28 cellular contexts compared by ENCODE assay signal in the genomic region with DNA sequence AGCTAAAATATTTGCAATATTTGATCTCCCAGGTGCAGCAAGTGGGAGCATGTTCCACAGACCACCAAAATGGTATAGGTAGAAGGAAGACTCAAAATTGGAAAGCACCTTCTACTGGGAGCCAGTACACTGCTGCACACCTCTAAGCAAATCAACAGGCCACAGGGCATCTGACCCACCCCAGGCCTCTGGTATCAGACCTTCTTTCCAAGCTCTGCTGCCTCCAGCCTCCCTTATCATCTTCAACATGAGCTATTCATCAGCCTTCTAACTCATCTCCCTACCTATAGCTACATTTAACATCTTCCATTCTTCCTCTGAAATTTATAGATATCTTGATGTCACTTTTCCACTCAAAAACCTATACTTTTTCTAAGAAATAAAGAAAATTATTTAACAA.
"Had no signal": no experiment of that assay in that cellular context is flagged by ENCODE, and none has a peak within 500 bp of the region (broad histone marks: within the 10 kb centered on the region; RNA-seq: fewer than 3 reads in every experiment).

No MANE protein-coding gene starts in this region.

- DNase-seq: activated CD4-positive, alpha-beta memory T cell treated with anti-CD3 and anti-CD28 coated beads, Interleukin-2, amount 10 ng/mL, durations not matched to agents 7 days and 5 days; activated CD4-positive, alpha-beta T cell treated with anti-CD3 and anti-CD28 coated beads for 1 hour; activated CD4-positive, alpha-beta T cell treated with anti-CD3 and anti-CD28 coated beads for 4 hours; activated CD4-positive, alpha-beta T cell treated with anti-CD3 and anti-CD28 coated beads, Interleukin-2, amount 10 ng/mL, durations not matched to agents 7 days and 5 days; activated CD4-positive, alpha-beta T cell treated with anti-CD3 and anti-CD28 coated beads, Interleukin-2, amount 50 U/mL, for 4 hours; activated CD8-positive, alpha-beta memory T cell treated with anti-CD3 and anti-CD28 coated beads, Interleukin-2, amount 50 U/mL, for 48 hours; activated gamma-delta T cell; activated naive CD4-positive, alpha-beta T cell; activated naive CD4-positive, alpha-beta T cell treated with anti-CD3 and anti-CD28 coated beads, Interleukin-2, amount 10 ng/mL, durations not matched to agents 7 days and 5 days; activated naive CD8-positive, alpha-beta T cell treated with anti-CD3 and anti-CD28 coated beads, Interleukin-2, amount 10 ng/mL, durations not matched to agents 7 days and 5 days; activated T-cell treated with anti-CD3 and anti-CD28 coated beads for 4 hours; activated T-cell treated with anti-CD3 and anti-CD28 coated beads, Interleukin-2, amount 50 U/mL, for 24 hours; activated T-cell treated with anti-CD3 and anti-CD28 coated beads, Interleukin-2, amount 50 U/mL, for 72 hours; central memory CD4-positive, alpha-beta T cell; cerebellar nuclear complex; colonic mucosa; effector CD8-positive, alpha-beta T cell; endodermal cell; foreskin melanocyte; T-helper 2 cell had no signal

- H3K36me3 ChIP-seq: ascending aorta, breast epithelium, cardiac muscle cell, colonic mucosa, esophagus muscularis mucosa, gastroesophageal sphincter had no signal

- H3K4me1 ChIP-seq: ascending aorta, breast epithelium, colonic mucosa, esophagus muscularis mucosa, gastroesophageal sphincter had no signal

- H3K27me3 ChIP-seq: ascending aorta, breast epithelium, cardiac muscle cell, colonic mucosa, esophagus muscularis mucosa, gastroesophageal sphincter had no signal

- H3K9me3 ChIP-seq: ascending aorta, breast epithelium, colonic mucosa, esophagus muscularis mucosa, gastroesophageal sphincter had no signal

- H3K4me3 ChIP-seq: ascending aorta, breast epithelium, cardiac muscle cell, colonic mucosa, esophagus muscularis mucosa, gastroesophageal sphincter had no signal

- H3K27ac ChIP-seq: ascending aorta, breast epithelium, cardiac muscle cell, colonic mucosa, esophagus muscularis mucosa, gastroesophageal sphincter, VCaP had no signal

- ATAC-seq: activated naive CD4-positive, alpha-beta T cell treated with anti-CD3 and anti-CD28 coated beads, Interleukin-2, amount 50 U/mL, for 72 hours; activated T-cell treated with anti-CD3 and anti-CD28 coated beads, Interleukin-2, amount 50 U/mL, for 72 hours; gastroesophageal sphincter; WTC11 had no signal
